Comparison of ENCODE assay signal across 25 cellular contexts in genomic region chr7:152132812-152133211, GRCh38.
DNase-seq lines count a peak whose midpoint lies in the region; ATAC-seq, FAIRE-seq and TF ChIP-seq lines count a peak whose summit lies in the region.
"Had no signal": no experiment of that assay in that cellular context is flagged by ENCODE, and none has a peak within 500 bp of the region (broad histone marks: within the 10 kb centered on the region; RNA-seq: fewer than 3 reads in every experiment).

No MANE protein-coding gene starts in this region.

- CTCF ChIA-PET in GM12878 (lab: Yijun Ruan, JAX): interaction anchor here (0.6 kb wide), 1 partner anchor 24 kb away, joined by 3 read pairs; no protein-coding TSS in a partner anchor

- TF ChIP-seq RAD21 in GM12878 (IDR thresholded peaks at IDR 0.05; ENCODE audit: insufficient read depth, low read depth, low read length): no peak

- H3K36me3 ChIP-seq in cardiac muscle cell: peaks cover 21% of the 10 kb centered on the region
- H3K36me3 ChIP-seq in GM12878 (ENCODE audit: control insufficient read depth in 2 of 2, insufficient read depth in 2 of 2, low read length in 1 of 2): peaks cover 9 to 16% of the 10 kb centered on the region in 2 experiments; a peak in 3 of 4 replicates
- peaks cover 0 to 60% (median 44%) of the 10 kb centered on the region in 5 donors for H3K36me3 ChIP-seq in subcutaneous abdominal adipose tissue (ENCODE audit: control insufficient read depth in 5 of 5, insufficient read depth in 5 of 5, low read length in 5 of 5)
- H3K36me3 ChIP-seq in brain microvascular endothelial cell (replicated peaks): peaks cover 31% of the 10 kb centered on the region

- POLR2A ChIA-PET in GM12878 (lab: Charles Lee): no interaction called here

- no peak overlapping the region for H2AFZ ChIP-seq in GM12878 (ENCODE audit: control insufficient read depth, low read depth, low read length)

- WGBS in GM12878 (ENCODE audit: insufficient coverage, insufficient replicate concordance, low lambda C conversion rate, missing lambda C conversion rate): 97% methylated on average over 5 of the region's 5 CpGs

- BruUV-seq in GM12878 (replicated peaks; lab: Mats Ljungman, UMichigan): TSS peak; percentile 8

- SMC1A ChIA-PET in GM12878 (lab: Charles Lee; ENCODE audit: uncharacterized antibody, unreplicated experiment): no interaction called here

- DNase-seq in cardiac muscle cell (ENCODE audit: low read depth in 1 of 2, low spot score in 1 of 2) (no peak), cardiac septum (ENCODE audit: low spot score) (no peak), GM12878 (ENCODE audit: low read depth, low spot score) (no peak), left ventricle myocardium superior (no peak), brain microvascular endothelial cell (no peak)
- DNase-seq: CD4-positive, CD25-positive, alpha-beta regulatory T cell; COR-L47; DMS79 treated with DMSO at 0.1 percent for 48 hours; H7; HFFc6; Karpas-422; NCI-H1694; NCI-H2081; NCI-H2171; NCI-H345; NCI-H524; NCI-H774; NK-92 treated with Interleukin-12 subunit alpha and Interleukin-12 subunit beta, amount 100 ng/mL, for 24 hours; SJCRH30 had no signal

- H3K79me2 ChIP-seq in GM12878 (ENCODE audit: control insufficient read depth, insufficient read depth, low read length): no peaks in the 10 kb centered on the region

- RAD21 ChIA-PET in GM12878 (lab: Charles Lee; ENCODE audit: unreplicated experiment): no interaction called here

- ATAC-seq in GM12878 (peak; percentile 22; the same call in 1 of the 3 replicates), left ventricle myocardium superior (peak; percentile 44), GM21576 (IDR thresholded peaks at IDR 0.05; ENCODE audit: unreplicated experiment) (no peak), HG03135 (IDR thresholded peaks at IDR 0.05; ENCODE audit: unreplicated experiment) (no peak)
- ATAC-seq: A549 had no signal

- TF ChIP-seq CTCF in cardiac muscle cell (IDR thresholded peaks at IDR 0.05; ENCODE audit: low read depth, low read length): no peak
- no peak for TF ChIP-seq CTCF in GM12878 (IDR thresholded peaks at IDR 0.05 in 2 of 3, conservative IDR thresholded peaks at IDR 0.05 in 1 of 3; ENCODE audit: control insufficient read depth in 2 of 3, extremely low read depth in 1 of 3, insufficient read depth in 1 of 3, low read depth in 3 of 3, low read length in 3 of 3)
- no peak for TF ChIP-seq CTCF in brain microvascular endothelial cell (IDR thresholded peaks at IDR 0.05; ENCODE audit: low read depth, low read length, missing control alignments)

- intact Hi-C loops in cardiac septum (cut with DNase I) (no loop called here), GM12878 (cut with micrococcal nuclease; ENCODE audit: unreplicated experiment) (no loop called here), left ventricle myocardium superior (cut with micrococcal nuclease) (no loop called here)

- in situ Hi-C loops in GM12878 (cut with MboI): no loop called here
- in situ Hi-C loops in brain microvascular endothelial cell (cut with HindIII; ENCODE audit: low pct_ligation_motif_present, low sequenced_read_pairs): no loop called here

- H3K27ac ChIP-seq in cardiac muscle cell (peak overlapping the region; percentile 22), GM12878 (ENCODE audit: control insufficient read depth, insufficient read depth) (no peak overlapping the region), subcutaneous abdominal adipose tissue (ENCODE audit: low read depth, low read length) (peak overlapping the region; percentile 29), brain microvascular endothelial cell (no peak overlapping the region)
- H3K27ac ChIP-seq: A549, SJCRH30 had no signal

- peaks cover 6% of the 10 kb centered on the region for H3K4me1 ChIP-seq in cardiac muscle cell (ENCODE audit: low read depth)
- no peaks in the 10 kb centered on the region for H3K4me1 ChIP-seq in GM12878 (ENCODE audit: control insufficient read depth, insufficient read depth, low read length)
- H3K4me1 ChIP-seq in subcutaneous abdominal adipose tissue (ENCODE audit: control insufficient read depth in 5 of 5, insufficient read depth in 5 of 5, low read length in 5 of 5): peaks cover 2 to 36% (median 28%) of the 10 kb centered on the region in 5 donors
- H3K4me1 ChIP-seq: A549, SJCRH30 had no signal

- H4K20me1 ChIP-seq in GM12878 (ENCODE audit: control insufficient read depth, insufficient read depth): no peaks in the 10 kb centered on the region

- no peak for TF ChIP-seq EP300 in GM12878 (IDR thresholded peaks at IDR 0.05; ENCODE audit: borderline replicate concordance in 1 of 2, control insufficient read depth in 1 of 2, low read depth in 2 of 2, low read length in 2 of 2)

- H3K9me3 ChIP-seq in cardiac muscle cell (ENCODE audit: low read depth) (no peaks in the 10 kb centered on the region), GM12878 (replicated peaks; ENCODE audit: control insufficient read depth, insufficient read depth, low read length) (no peaks in the 10 kb centered on the region), subcutaneous abdominal adipose tissue (ENCODE audit: control insufficient read depth in 5 of 5, low read length in 5 of 5) (no peaks in the 10 kb centered on the region)
- H3K9me3 ChIP-seq: A549, SJCRH30 had no signal

- H3K9ac ChIP-seq in GM12878 (ENCODE audit: control insufficient read depth, insufficient read depth, low read length): no peak overlapping the region
- H3K9ac ChIP-seq in subcutaneous abdominal adipose tissue (ENCODE audit: low read length in 5 of 5): no peak overlapping the region

- TF ChIP-seq POLR2A in GM12878 (IDR thresholded peaks at IDR 0.05; ENCODE audit: low read depth, low read length): no peak

- H3K27me3 ChIP-seq in cardiac muscle cell: no peaks in the 10 kb centered on the region
- H3K27me3 ChIP-seq in GM12878 (replicated peaks in 1 of 2; ENCODE audit: control insufficient read depth in 2 of 2, insufficient read depth in 2 of 2, low read length in 1 of 2): no peaks in the 10 kb centered on the region
- no peaks in the 10 kb centered on the region for H3K27me3 ChIP-seq in subcutaneous abdominal adipose tissue (ENCODE audit: control insufficient read depth in 5 of 5, insufficient read depth in 4 of 5, low read length in 5 of 5)
- H3K27me3 ChIP-seq in brain microvascular endothelial cell (replicated peaks): no peaks in the 10 kb centered on the region
- H3K27me3 ChIP-seq: SJCRH30 had no signal

- H3K4me3 ChIP-seq in cardiac muscle cell (no peak overlapping the region), GM12878 (no peak overlapping the region), subcutaneous abdominal adipose tissue (ENCODE audit: low read depth in 1 of 5, low read length in 5 of 5) (no peak overlapping the region), brain microvascular endothelial cell (ENCODE audit: low read depth, low read length) (no peak overlapping the region)
- H3K4me3 ChIP-seq: A549, SJCRH30 had no signal

- no peak overlapping the region for H3K4me2 ChIP-seq in GM12878 (ENCODE audit: control insufficient read depth, insufficient read depth)
- H3K4me2 ChIP-seq: A549 had no signal

- no peak for FAIRE-seq in GM12878 (lab: Jason Lieb, UNC)
- FAIRE-seq: A549, GM12891, HTR-8/SVneo had no signal

TF ChIP-seq in GM12878, 131 proteins besides CTCF, POLR2A, EP300 and RAD21 (continues in another document):
- TF ChIP-seq BCLAF1 (IDR thresholded peaks at IDR 0.05): no peak
- TF ChIP-seq ZNF217 (IDR thresholded peaks at IDR 0.05): no peak
- TF ChIP-seq CBFB (IDR thresholded peaks at IDR 0.05; ENCODE audit: low read depth): no peak
- TF ChIP-seq TCF12 (IDR thresholded peaks at IDR 0.05; ENCODE audit: low read depth, low read length): no peak
- no peak for TF ChIP-seq YY1 (IDR thresholded peaks at IDR 0.05; ENCODE audit: low read depth, low read length)
- no peak for TF ChIP-seq ATF7 (IDR thresholded peaks at IDR 0.05; ENCODE audit: low read depth)
- no peak for TF ChIP-seq TCF3 (IDR thresholded peaks at IDR 0.05; ENCODE audit: borderline replicate concordance, insufficient read depth, low read depth, low read length)
- TF ChIP-seq SKIL (IDR thresholded peaks at IDR 0.05; ENCODE audit: low read depth, poor library complexity, severe bottlenecking): no peak

Comparison
In these comparisons a context has a peak if more than half of its experiments do, and no peak if none do; other contexts are left out.
1. H3K27ac ChIP-seq: peak in cardiac muscle cell (single experiment) and subcutaneous abdominal adipose tissue (single experiment); none in GM12878 (single experiment) and brain microvascular endothelial cell (single experiment).
2. ATAC-seq: peak in GM12878 (single experiment) and left ventricle myocardium superior (single experiment); none in GM21576 (single experiment) and HG03135 (single experiment).